ENCODE assay signal across 1 cellular context in the genomic region with DNA sequence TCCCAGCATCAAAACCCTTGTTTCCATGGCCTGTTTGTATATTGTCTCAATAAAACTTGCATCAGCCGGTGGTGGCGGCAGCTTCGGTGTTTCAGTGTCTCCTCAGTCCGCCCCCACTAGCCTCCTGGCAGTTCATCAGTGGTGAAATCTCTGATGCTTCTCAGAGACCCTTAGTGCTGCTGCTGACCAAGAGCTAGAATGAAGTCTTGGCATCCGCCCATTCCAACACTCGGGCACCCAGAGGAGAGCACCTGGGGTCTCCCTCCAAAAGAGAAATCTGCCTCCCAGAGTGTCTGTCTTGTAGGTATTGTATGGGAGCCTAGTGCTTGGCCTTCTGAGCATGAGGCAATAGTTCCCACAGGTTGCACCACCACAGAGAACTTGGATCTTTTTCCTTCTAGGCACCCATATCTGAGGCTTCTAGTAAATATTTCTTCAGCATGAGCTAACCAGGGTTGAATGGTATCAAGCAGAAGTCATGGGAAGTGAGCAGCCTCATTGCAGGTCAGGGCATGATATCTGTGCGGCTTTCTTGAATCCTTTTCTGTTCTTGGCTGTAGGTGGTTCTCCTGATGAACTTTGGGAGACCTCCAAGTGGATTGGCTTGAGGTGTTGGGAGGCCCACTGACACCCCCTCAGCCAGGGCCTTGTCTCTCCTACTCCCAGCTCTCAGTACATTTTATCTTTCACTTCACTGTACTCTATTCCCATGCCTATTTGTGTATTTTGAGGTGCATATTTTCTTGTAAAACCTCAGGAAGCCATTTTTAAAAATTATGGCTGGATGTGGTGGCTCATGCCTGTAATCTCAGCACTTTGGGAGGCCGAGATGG.
A peak's percentile ranks its signal among the peaks of the same experiment; 100 is the strongest.
TF ChIP-seq lines count a peak whose summit lies in the region.

No MANE protein-coding gene starts in this region.

TF ChIP-seq in K562, 482 proteins besides CTCF, POLR2A, EP300 and RAD21 (continued from another document and continues in another):
- TF ChIP-seq, protein P1, sequence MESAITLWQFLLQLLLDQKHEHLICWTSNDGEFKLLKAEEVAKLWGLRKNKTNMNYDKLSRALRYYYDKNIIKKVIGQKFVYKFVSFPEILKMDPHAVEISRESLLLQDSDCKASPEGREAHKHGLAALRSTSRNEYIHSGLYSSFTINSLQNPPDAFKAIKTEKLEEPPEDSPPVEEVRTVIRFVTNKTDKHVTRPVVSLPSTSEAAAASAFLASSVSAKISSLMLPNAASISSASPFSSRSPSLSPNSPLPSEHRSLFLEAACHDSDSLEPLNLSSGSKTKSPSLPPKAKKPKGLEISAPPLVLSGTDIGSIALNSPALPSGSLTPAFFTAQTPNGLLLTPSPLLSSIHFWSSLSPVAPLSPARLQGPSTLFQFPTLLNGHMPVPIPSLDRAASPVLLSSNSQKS (CRISPR knock-in tag; IDR thresholded peaks at IDR 0.05) = no peak
- TF ChIP-seq SMARCB1 (IDR thresholded peaks at IDR 0.05; ENCODE audit: insufficient read length, low read depth) (no peak), CREB3 (tag; conservative IDR thresholded peaks at IDR 0.05; ENCODE audit: low read depth) (no peak), EP400 (IDR thresholded peaks at IDR 0.05) (no peak), TAL1 (IDR thresholded peaks at IDR 0.05) (no peak), SFPQ (IDR thresholded peaks at IDR 0.05; ENCODE audit: low read depth, low read length) (no peak), ZHX1 (conservative IDR thresholded peaks at IDR 0.05; ENCODE audit: low read length) (no peak), ZNF24 (IDR thresholded peaks at IDR 0.05) (no peak; the same call in 1 of the 2 replicates), ZNF143 (CRISPR knock-in tag; IDR thresholded peaks at IDR 0.05) (peak; percentile 35; the same call in 1 of the 2 replicates), SIRT6 (IDR thresholded peaks at IDR 0.05; ENCODE audit: low read depth, low read length) (no peak)
- TF ChIP-seq, protein P2, sequence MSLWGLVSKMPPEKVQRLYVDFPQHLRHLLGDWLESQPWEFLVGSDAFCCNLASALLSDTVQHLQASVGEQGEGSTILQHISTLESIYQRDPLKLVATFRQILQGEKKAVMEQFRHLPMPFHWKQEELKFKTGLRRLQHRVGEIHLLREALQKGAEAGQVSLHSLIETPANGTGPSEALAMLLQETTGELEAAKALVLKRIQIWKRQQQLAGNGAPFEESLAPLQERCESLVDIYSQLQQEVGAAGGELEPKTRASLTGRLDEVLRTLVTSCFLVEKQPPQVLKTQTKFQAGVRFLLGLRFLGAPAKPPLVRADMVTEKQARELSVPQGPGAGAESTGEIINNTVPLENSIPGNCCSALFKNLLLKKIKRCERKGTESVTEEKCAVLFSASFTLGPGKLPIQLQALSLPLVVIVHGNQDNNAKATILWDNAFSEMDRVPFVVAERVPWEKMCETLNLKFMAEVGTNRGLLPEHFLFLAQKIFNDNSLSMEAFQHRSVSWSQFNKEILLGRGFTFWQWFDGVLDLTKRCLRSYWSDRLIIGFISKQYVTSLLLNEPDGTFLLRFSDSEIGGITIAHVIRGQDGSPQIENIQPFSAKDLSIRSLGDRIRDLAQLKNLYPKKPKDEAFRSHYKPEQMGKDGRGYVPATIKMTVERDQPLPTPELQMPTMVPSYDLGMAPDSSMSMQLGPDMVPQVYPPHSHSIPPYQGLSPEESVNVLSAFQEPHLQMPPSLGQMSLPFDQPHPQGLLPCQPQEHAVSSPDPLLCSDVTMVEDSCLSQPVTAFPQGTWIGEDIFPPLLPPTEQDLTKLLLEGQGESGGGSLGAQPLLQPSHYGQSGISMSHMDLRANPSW (CRISPR knock-in tag; IDR thresholded peaks at IDR 0.05) = no peak
- TF ChIP-seq, protein P3, sequence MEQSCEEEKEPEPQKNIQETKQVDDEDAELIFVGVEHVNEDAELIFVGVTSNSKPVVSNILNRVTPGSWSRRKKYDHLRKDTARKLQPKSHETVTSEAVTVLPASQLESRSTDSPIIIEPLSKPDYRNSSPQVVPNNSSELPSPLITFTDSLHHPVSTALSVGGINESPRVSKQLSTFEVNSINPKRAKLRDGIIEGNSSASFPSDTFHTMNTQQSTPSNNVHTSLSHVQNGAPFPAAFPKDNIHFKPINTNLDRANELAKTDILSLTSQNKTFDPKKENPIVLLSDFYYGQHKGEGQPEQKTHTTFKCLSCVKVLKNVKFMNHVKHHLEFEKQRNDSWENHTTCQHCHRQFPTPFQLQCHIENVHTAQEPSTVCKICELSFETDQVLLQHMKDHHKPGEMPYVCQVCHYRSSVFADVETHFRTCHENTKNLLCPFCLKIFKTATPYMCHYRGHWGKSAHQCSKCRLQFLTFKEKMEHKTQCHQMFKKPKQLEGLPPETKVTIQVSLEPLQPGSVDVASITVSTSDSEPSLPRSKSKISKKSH (CRISPR knock-in tag; IDR thresholded peaks at IDR 0.05) = no peak
- TF ChIP-seq, protein P4, sequence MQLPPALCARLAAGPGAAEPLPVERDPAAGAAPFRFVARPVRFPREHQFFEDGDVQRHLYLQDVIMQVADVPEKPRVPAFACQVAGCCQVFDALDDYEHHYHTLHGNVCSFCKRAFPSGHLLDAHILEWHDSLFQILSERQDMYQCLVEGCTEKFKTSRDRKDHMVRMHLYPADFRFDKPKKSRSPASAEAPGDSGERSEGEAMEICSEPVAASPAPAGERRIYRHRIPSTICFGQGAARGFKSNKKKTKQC (CRISPR knock-in tag; IDR thresholded peaks at IDR 0.05) = peak; percentile 69; the same call in 1 of the 2 replicates
- TF ChIP-seq, protein P5, sequence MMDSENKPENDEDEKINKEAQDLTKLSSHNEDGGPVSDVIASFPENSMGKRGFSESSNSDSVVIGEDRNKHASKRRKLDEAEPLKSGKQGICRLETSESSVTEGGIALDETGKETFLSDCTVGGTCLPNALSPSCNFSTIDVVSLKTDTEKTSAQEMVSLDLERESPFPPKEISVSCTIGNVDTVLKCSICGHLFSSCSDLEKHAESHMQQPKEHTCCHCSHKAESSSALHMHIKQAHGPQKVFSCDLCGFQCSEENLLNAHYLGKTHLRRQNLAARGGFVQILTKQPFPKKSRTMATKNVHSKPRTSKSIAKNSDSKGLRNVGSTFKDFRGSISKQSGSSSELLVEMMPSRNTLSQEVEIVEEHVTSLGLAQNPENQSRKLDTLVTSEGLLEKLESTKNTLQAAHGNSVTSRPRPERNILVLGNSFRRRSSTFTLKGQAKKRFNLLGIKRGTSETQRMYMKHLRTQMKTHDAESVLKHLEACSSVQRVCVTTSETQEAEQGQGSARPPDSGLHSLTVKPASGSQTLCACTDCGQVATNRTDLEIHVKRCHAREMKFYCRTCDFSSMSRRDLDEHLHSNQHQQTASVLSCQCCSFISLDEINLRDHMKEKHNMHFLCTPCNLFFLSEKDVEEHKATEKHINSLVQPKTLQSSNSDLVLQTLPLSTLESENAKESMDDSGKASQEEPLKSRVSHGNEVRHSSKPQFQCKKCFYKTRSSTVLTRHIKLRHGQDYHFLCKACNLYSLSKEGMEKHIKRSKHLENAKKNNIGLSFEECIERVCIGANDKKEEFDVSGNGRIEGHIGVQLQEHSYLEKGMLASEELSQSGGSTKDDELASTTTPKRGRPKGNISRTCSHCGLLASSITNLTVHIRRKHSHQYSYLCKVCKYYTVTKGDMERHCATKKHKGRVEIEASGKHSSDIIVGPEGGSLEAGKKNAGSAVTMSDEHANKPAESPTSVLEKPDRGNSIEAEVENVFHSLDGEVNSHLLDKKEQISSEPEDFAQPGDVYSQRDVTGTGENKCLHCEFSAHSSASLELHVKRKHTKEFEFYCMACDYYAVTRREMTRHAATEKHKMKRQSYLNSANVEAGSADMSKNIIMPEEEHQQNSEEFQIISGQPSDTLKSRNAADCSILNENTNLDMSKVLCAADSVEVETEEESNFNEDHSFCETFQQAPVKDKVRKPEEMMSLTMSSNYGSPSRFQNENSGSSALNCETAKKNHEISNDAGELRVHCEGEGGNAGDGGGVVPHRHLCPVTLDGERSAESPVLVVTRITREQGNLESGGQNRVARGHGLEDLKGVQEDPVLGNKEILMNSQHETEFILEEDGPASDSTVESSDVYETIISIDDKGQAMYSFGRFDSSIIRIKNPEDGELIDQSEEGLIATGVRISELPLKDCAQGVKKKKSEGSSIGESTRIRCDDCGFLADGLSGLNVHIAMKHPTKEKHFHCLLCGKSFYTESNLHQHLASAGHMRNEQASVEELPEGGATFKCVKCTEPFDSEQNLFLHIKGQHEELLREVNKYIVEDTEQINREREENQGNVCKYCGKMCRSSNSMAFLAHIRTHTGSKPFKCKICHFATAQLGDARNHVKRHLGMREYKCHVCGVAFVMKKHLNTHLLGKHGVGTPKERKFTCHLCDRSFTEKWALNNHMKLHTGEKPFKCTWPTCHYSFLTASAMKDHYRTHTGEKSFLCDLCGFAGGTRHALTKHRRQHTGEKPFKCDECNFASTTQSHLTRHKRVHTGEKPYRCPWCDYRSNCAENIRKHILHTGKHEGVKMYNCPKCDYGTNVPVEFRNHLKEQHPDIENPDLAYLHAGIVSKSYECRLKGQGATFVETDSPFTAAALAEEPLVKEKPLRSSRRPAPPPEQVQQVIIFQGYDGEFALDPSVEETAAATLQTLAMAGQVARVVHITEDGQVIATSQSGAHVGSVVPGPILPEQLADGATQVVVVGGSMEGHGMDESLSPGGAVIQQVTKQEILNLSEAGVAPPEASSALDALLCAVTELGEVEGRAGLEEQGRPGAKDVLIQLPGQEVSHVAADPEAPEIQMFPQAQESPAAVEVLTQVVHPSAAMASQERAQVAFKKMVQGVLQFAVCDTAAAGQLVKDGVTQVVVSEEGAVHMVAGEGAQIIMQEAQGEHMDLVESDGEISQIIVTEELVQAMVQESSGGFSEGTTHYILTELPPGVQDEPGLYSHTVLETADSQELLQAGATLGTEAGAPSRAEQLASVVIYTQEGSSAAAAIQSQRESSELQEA (IDR thresholded peaks at IDR 0.05; ENCODE audit: low read depth) = peak; percentile 81; the same call in 1 of the 2 replicates
- TF ChIP-seq, protein P6, sequence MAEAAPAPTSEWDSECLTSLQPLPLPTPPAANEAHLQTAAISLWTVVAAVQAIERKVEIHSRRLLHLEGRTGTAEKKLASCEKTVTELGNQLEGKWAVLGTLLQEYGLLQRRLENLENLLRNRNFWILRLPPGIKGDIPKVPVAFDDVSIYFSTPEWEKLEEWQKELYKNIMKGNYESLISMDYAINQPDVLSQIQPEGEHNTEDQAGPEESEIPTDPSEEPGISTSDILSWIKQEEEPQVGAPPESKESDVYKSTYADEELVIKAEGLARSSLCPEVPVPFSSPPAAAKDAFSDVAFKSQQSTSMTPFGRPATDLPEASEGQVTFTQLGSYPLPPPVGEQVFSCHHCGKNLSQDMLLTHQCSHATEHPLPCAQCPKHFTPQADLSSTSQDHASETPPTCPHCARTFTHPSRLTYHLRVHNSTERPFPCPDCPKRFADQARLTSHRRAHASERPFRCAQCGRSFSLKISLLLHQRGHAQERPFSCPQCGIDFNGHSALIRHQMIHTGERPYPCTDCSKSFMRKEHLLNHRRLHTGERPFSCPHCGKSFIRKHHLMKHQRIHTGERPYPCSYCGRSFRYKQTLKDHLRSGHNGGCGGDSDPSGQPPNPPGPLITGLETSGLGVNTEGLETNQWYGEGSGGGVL (CRISPR knock-in tag; IDR thresholded peaks at IDR 0.05) = peak; percentile 58; the same call in 1 of the 2 replicates
- TF ChIP-seq, protein P7, sequence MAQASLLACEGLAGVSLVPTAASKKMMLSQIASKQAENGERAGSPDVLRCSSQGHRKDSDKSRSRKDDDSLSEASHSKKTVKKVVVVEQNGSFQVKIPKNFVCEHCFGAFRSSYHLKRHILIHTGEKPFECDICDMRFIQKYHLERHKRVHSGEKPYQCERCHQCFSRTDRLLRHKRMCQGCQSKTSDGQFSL (CRISPR knock-in tag; IDR thresholded peaks at IDR 0.05) = peak; percentile 45; the same call in 1 of the 2 replicates
- TF ChIP-seq, protein P7 (tag; IDR thresholded peaks at IDR 0.05) = no peak
